ENCODE assay signal across 14 cellular contexts in genomic region chr17:38326996-38327792, GRCh38. TPM values are rescaled to one million over a fixed set of nuclear protein-coding genes. Genes with fewer than 3 reads are reported as not detected.
A peak's percentile ranks its signal among the peaks of the same experiment; 100 is the strongest.
DNase-seq lines count a peak whose midpoint lies in the region; ATAC-seq and TF ChIP-seq lines count a peak whose summit lies in the region.
"Had no signal": no experiment of that assay in that cellular context is flagged by ENCODE, and none has a peak within 500 bp of the region (broad histone marks: within the 10 kb centered on the region; RNA-seq: fewer than 3 reads in every experiment).

No MANE protein-coding gene starts in this region.

- TF ChIP-seq CTCF in HL-60 (IDR thresholded peaks at IDR 0.05; ENCODE audit: insufficient read depth, low read length), result no peak
- no peak for TF ChIP-seq CTCF in adrenal gland (IDR thresholded peaks at IDR 0.05)
- no peak for TF ChIP-seq CTCF in lower lobe of right lung (IDR thresholded peaks at IDR 0.05)
- no peak for TF ChIP-seq CTCF in GM13977 (IDR thresholded peaks at IDR 0.05; ENCODE audit: extremely low read depth, insufficient read depth, missing control alignments)

- DNase-seq in HL-60 (ENCODE audit: low read depth in 1 of 2, low spot score in 1 of 2), result peak; percentile 36 to 87
- peak in 6 of 7 donors; percentile 43 to 65 (median 53) for DNase-seq in adrenal gland
- DNase-seq in lower lobe of right lung, result no peak
- no peak for DNase-seq in NCI-H510A treated with DMSO at 0.1 percent for 48 hours (lab: John Stamatoyannopoulos, UW)
- DNase-seq in NCI-H1436 treated with DMSO at 0.1 percent for 48 hours (lab: John Stamatoyannopoulos, UW), result no peak
- no peak for DNase-seq in GM13977 (ENCODE audit: low spot score)
- DNase-seq: activated CD4-positive, alpha-beta T cell treated with anti-CD3 and anti-CD28 coated beads, Interleukin-2, amount 50 U/mL, for 1 hour; COR-L47; NCI-H1105 treated with DMSO at 0.1 percent for 48 hours; pancreas; SHP77 treated with DMSO at 0.1 percent for 48 hours; stimulated activated CD4-positive, alpha-beta T cell treated with anti-CD3 and anti-CD28 coated beads, Interleukin-2, amount 100 ng/mL, for 24 hours had no signal

- H3K9ac ChIP-seq in BLaER1 treated with 17β-estradiol and CSF1 and Interleukin-3, amounts not matched to agents 10 nM and 100 nM, result peak overlapping the region in 10 of 11 experiments; percentile 18 to 71 (median 66); a peak in 18 of 22 replicates

- no peaks in the 10 kb centered on the region; a peak in 1 of 22 replicates for H4K20me1 ChIP-seq in BLaER1 treated with 17β-estradiol and CSF1 and Interleukin-3, amounts not matched to agents 10 nM and 100 nM

- in situ Hi-C loops in GM13977 (cut with MboI; ENCODE audit: low pct_unique_long_range_greater_than_20kb, low sequenced_read_pairs, unreplicated experiment), result no loop called here

- ATAC-seq in lower lobe of right lung (peak; percentile 25 to 53), GM18498 (IDR thresholded peaks at IDR 0.05; ENCODE audit: unreplicated experiment) (no peak)

- H3K4me1 ChIP-seq in BLaER1 treated with 17β-estradiol and CSF1 and Interleukin-3, amounts not matched to agents 10 nM and 100 nM, result peaks cover 45 to 96% (median 84%) of the 10 kb centered on the region in 10 experiments
- no peaks in the 10 kb centered on the region for H3K4me1 ChIP-seq in adrenal gland (replicated peaks in 1 of 2)
- peaks cover 14% of the 10 kb centered on the region for H3K4me1 ChIP-seq in lower lobe of right lung
- H3K4me1 ChIP-seq: pancreas had no signal

- intact Hi-C loops in adrenal gland (cut with DNase I) (no loop called here), lower lobe of right lung (cut with DNase I) (no loop called here)

- TF ChIP-seq POLR2A in adrenal gland (IDR thresholded peaks at IDR 0.05), result no peak

- peak overlapping the region in 3 of 10 experiments; percentile 12 to 43 (median 14); a peak in 2 of 20 replicates for H3K4me3 ChIP-seq in BLaER1 treated with 17β-estradiol and CSF1 and Interleukin-3, amounts not matched to agents 10 nM and 100 nM
- H3K4me3 ChIP-seq in HL-60 (replicated peaks; ENCODE audit: insufficient read depth, low read length) (no peak overlapping the region), adrenal gland (no peak overlapping the region), lower lobe of right lung (no peak overlapping the region)
- H3K4me3 ChIP-seq: pancreas had no signal

- peak overlapping the region; percentile 64 to 83 (median 78) for H3K27ac ChIP-seq in BLaER1 treated with 17β-estradiol and CSF1 and Interleukin-3, amounts not matched to agents 10 nM and 100 nM
- H3K27ac ChIP-seq in HL-60 (replicated peaks) (0 out of 2 replicates have a peak overlapping the region, but pooled peaks have one; percentile 9), adrenal gland (peak overlapping the region in 2 of 5 donors; percentile 55 to 68), lower lobe of right lung (no peak overlapping the region)
- H3K27ac ChIP-seq: pancreas had no signal

- peaks cover 8 to 20% (median 15%) of the 10 kb centered on the region in 11 experiments; a peak in 20 of 22 replicates for H3K36me3 ChIP-seq in BLaER1 treated with 17β-estradiol and CSF1 and Interleukin-3, amounts not matched to agents 10 nM and 100 nM
- H3K36me3 ChIP-seq in adrenal gland (replicated peaks in 1 of 2) (peaks cover 0 to 11% of the 10 kb centered on the region in 2 donors), lower lobe of right lung (peaks cover 18% of the 10 kb centered on the region)
- H3K36me3 ChIP-seq: pancreas had no signal

- 58 to 65% (median 60%) methylated on average over 7 to 8 of the region's 8 CpGs for WGBS in adrenal gland, 4 donors

- H3K27me3 ChIP-seq in BLaER1 treated with 17β-estradiol and CSF1 and Interleukin-3, amounts not matched to agents 10 nM and 100 nM, result no peaks in the 10 kb centered on the region
- H3K27me3 ChIP-seq in HL-60 (ENCODE audit: insufficient read depth, poor library complexity, severe bottlenecking) (no peaks in the 10 kb centered on the region), adrenal gland (no peaks in the 10 kb centered on the region), lower lobe of right lung (ENCODE audit: low read depth) (no peaks in the 10 kb centered on the region)
- H3K27me3 ChIP-seq: pancreas had no signal

- H3K9me3 ChIP-seq in BLaER1 treated with 17β-estradiol and CSF1 and Interleukin-3, amounts not matched to agents 10 nM and 100 nM (replicated peaks in 1 of 11), result no peaks in the 10 kb centered on the region
- H3K9me3 ChIP-seq in adrenal gland (replicated peaks in 1 of 3) (no peaks in the 10 kb centered on the region), lower lobe of right lung (no peaks in the 10 kb centered on the region)
- H3K9me3 ChIP-seq: pancreas had no signal

- peak overlapping the region; percentile 73 to 96 (median 85) for H3K4me2 ChIP-seq in BLaER1 treated with 17β-estradiol and CSF1 and Interleukin-3, amounts not matched to agents 10 nM and 100 nM

RNA-seq across cellular contexts. Expression of gene GPR179, which starts 16.6 kb away (rescaled TPM):
- under 1 TPM in 4 of 8 donors, not detected in 4; under 0.01 to 0.28 (median 0.09) TPM for total RNA-seq in adrenal gland
- under 1 TPM; 0.05 to 0.32 (median 0.07) TPM for polyA plus RNA-seq in adrenal gland
- 0.15 TPM for total RNA-seq in lower lobe of right lung

RNA-seq across cellular contexts. Expression of gene SOCS7, which starts 24.4 kb away (rescaled TPM):
- total RNA-seq in adrenal gland, result 10 to 100 TPM; 17.2 to 51.3 (median 22.0) TPM
- polyA plus RNA-seq in adrenal gland, result 10 to 100 TPM in 1 of 3 donors, 1 to 10 TPM in 2; 2.7 to 18.4 (median 6.1) TPM
- total RNA-seq in lower lobe of right lung, result 23.0 TPM

RNA-seq across cellular contexts. Expression of gene MRPL45, which starts 30.2 kb away (rescaled TPM):
- total RNA-seq in adrenal gland (10 to 100 TPM; 25.4 to 45.4 (median 37.2) TPM), lower lobe of right lung (26.7 TPM)
- polyA plus RNA-seq in adrenal gland, result 10 to 100 TPM; 12.7 to 48.5 (median 14.3) TPM

Comparison
In these comparisons a context has a peak if more than half of its experiments do, and no peak if none do; other contexts are left out.
1. DNase-seq: peak in HL-60 (2 of 2) and adrenal gland (6 of 7); none in lower lobe of right lung (single experiment), NCI-H510A treated with DMSO at 0.1 percent for 48 hours (single experiment), NCI-H1436 treated with DMSO at 0.1 percent for 48 hours (single experiment) and GM13977 (single experiment).